ENCODE assay signal across 8 cellular contexts in genomic region chr22:41285820-41286638, GRCh38. TPM values are rescaled to one million over a fixed set of nuclear protein-coding genes. Genes with fewer than 3 reads are reported as not detected.
DNase-seq lines count a peak whose midpoint lies in the region; ATAC-seq, FAIRE-seq and TF ChIP-seq lines count a peak whose summit lies in the region.

Gene RANGAP1, minus strand, starts transcription at chr22:41286187. Its CDS starts 5,143 bp downstream, at chr22:41281044.

- peaks cover 11% of the 10 kb centered on the region for H3K4me1 ChIP-seq in cardiac muscle cell (ENCODE audit: low read depth)
- no peaks in the 10 kb centered on the region for H3K4me1 ChIP-seq in parathyroid adenoma
- H3K4me1 ChIP-seq in tibial nerve: peaks cover 0 to 31% (median 7%) of the 10 kb centered on the region in 4 donors

- TF ChIP-seq EP300 in tibial nerve (IDR thresholded peaks at IDR 0.05): peak; percentile 93 to 97

- no peaks in the 10 kb centered on the region for H3K27me3 ChIP-seq in cardiac muscle cell
- H3K27me3 ChIP-seq in parathyroid adenoma (ENCODE audit: control insufficient read depth, insufficient read depth, low read length): no peaks in the 10 kb centered on the region
- no peaks in the 10 kb centered on the region for H3K27me3 ChIP-seq in tibial nerve

- ATAC-seq in HG02840 (IDR thresholded peaks at IDR 0.05; ENCODE audit: low FRiP score, unreplicated experiment) (peak; percentile 93), T-cell (replicated peaks in 1 of 4) (peak; percentile 89 to 97 (median 94))

- TF ChIP-seq POLR2A in GM12891 (IDR thresholded peaks at IDR 0.05; ENCODE audit: low read depth, low read length) (peak; percentile 82), tibial nerve (IDR thresholded peaks at IDR 0.05) (peak in 1 of 2 donors; percentile 85)

- H3K4me3 ChIP-seq in cardiac muscle cell (peak within 1 kb of the TSS; percentile 74), parathyroid adenoma (ENCODE audit: low read depth, low read length) (peak within 1 kb of the TSS; percentile 89), tibial nerve (peak within 1 kb of the TSS; percentile 60 to 92 (median 82))

- peaks cover 11% of the 10 kb centered on the region for H3K36me3 Mint-ChIP-seq in T-cell

- CTCF ChIA-PET in T-cell (lab: Charles Lee): interaction anchor here (0.5 to 1.7 kb wide), 7 partner anchors 15 to 474 kb away, joined by 3 to 9 read pairs (median 3); partner anchors contain the start of genes TEF (in 1 of the 2) and ZC3H7B (in 1 of the 2)

- no peaks in the 10 kb centered on the region for H3K9me3 Mint-ChIP-seq in T-cell

- H3K27ac ChIP-seq in adipose tissue (ENCODE audit: low read depth, low read length) (no peak within 1 kb of the TSS), cardiac muscle cell (peak within 1 kb of the TSS; percentile 80), parathyroid adenoma (peak within 1 kb of the TSS; percentile 85), tibial nerve (peak within 1 kb of the TSS; percentile 66 to 93 (median 75))

- peak; percentile 96 for DNase-seq in GM12891 (ENCODE audit: insufficient read length, low spot score)
- peak; percentile 95 for DNase-seq in NCI-H1436 treated with DMSO at 0.1 percent for 48 hours (lab: John Stamatoyannopoulos, UW)
- peak; percentile 96 to 100 (median 99) for DNase-seq in T-cell
- DNase-seq in cardiac muscle cell (ENCODE audit: low read depth in 1 of 2, low spot score in 1 of 2): peak; percentile 99
- DNase-seq in tibial nerve (ENCODE audit: low spot score in 2 of 2): peak; percentile 91 to 93

- H3K9ac ChIP-seq in parathyroid adenoma: no peak within 1 kb of the TSS

- H3K4me1 Mint-ChIP-seq in T-cell: peaks cover 31 to 37% (median 34%) of the 10 kb centered on the region in 3 donors

- TF ChIP-seq CTCF in cardiac muscle cell (IDR thresholded peaks at IDR 0.05; ENCODE audit: low read depth, low read length) (peak; percentile 22), parathyroid adenoma (IDR thresholded peaks at IDR 0.05) (peak; percentile 25), tibial nerve (IDR thresholded peaks at IDR 0.05) (peak in 3 of 5 experiments; percentile 14 to 60 (median 55))

- H3K9me3 ChIP-seq in cardiac muscle cell (ENCODE audit: low read depth): no peaks in the 10 kb centered on the region
- H3K9me3 ChIP-seq in parathyroid adenoma (ENCODE audit: control insufficient read depth, low read length): no peaks in the 10 kb centered on the region
- no peaks in the 10 kb centered on the region for H3K9me3 ChIP-seq in tibial nerve

- H3K27ac Mint-ChIP-seq in T-cell: peak within 1 kb of the TSS; percentile 99

- H3K79me2 ChIP-seq in parathyroid adenoma: no peaks in the 10 kb centered on the region

- H3K4me2 ChIP-seq in parathyroid adenoma (ENCODE audit: low read length): peak within 1 kb of the TSS; percentile 90

- no peaks in the 10 kb centered on the region for H3K27me3 Mint-ChIP-seq in T-cell

- POLR2A ChIA-PET in T-cell (lab: Charles Lee): interaction anchor here (0.5 to 1.5 kb wide), 12 partner anchors 12 to 515 kb away, joined by 3 to 10 read pairs (median 4); partner anchors contain the start of genes CCDC134 (in 1 of the 2), PHF5A (in 1 of the 2), ST13 (in 1 of the 2) and TEF (in 1 of the 2)

- H2AFZ ChIP-seq in parathyroid adenoma: peak within 1 kb of the TSS; percentile 87

- H3K4me3 Mint-ChIP-seq in T-cell: peak within 1 kb of the TSS; percentile 89 to 98 (median 96)

- no peaks in the 10 kb centered on the region for H3K36me3 ChIP-seq in cardiac muscle cell
- H3K36me3 ChIP-seq in parathyroid adenoma (ENCODE audit: control insufficient read depth, insufficient read depth, low read length): no peaks in the 10 kb centered on the region
- peaks cover 0 to 38% (median 0%) of the 10 kb centered on the region in 3 donors for H3K36me3 ChIP-seq in tibial nerve

- peak; percentile 98 for FAIRE-seq in GM12891 (lab: Jason Lieb, UNC)

- WGBS in adipose tissue, 3 donors: 0 to 1% (median 0%) methylated on average over 75 to 77 of the region's 77 CpGs
- 0 to 1% methylated on average over 36 to 44 of the region's 77 CpGs for WGBS in tibial nerve, 2 donors

TF ChIP-seq in GM12891, 5 proteins besides CTCF, POLR2A, EP300 and RAD21:
- TF ChIP-seq POLR2AphosphoS5 (IDR thresholded peaks at IDR 0.05; ENCODE audit: low read depth, low read length) (peak; percentile 84), SPI1 (IDR thresholded peaks at IDR 0.05; ENCODE audit: low read depth, low read length) (no peak), TAF1 (IDR thresholded peaks at IDR 0.05; ENCODE audit: low read depth, low read length) (peak; percentile 51; the same call in 1 of the 2 replicates), POU2F2 (IDR thresholded peaks at IDR 0.05; ENCODE audit: low read depth, low read length) (no peak)

RNA-seq across cellular contexts. Expression of gene RANGAP1, which starts in this region (rescaled TPM):
- polyA plus RNA-seq in GM12891 (2012; ENCODE audit: low read depth, missing spikeins): 48.9 TPM
- 100 to 1,000 TPM in 4 of 5 donors, 10 to 100 TPM in 1; 95.0 to 113 (median 104) TPM for total RNA-seq in T-cell
- polyA plus RNA-seq in adipose tissue: 10 to 100 TPM; 23.8 to 34.3 (median 33.1) TPM
- 68.7 and 125 TPM in 2 replicates for total RNA-seq in cardiac muscle cell
- polyA plus RNA-seq in cardiac muscle cell: 43.3 and 78.4 TPM in 2 replicates
- 10 to 100 TPM; 42.0 to 78.7 (median 60.3) TPM for total RNA-seq in tibial nerve
